In genomic region chr3:197820550-197821335, GRCh38 we compare ENCODE assay signal across 16 cellular contexts. TPM values are rescaled to one million over a fixed set of nuclear protein-coding genes. Genes with fewer than 3 reads are reported as not detected.
A peak's percentile ranks its signal among the peaks of the same experiment; 100 is the strongest.
DNase-seq lines count a peak whose midpoint lies in the region; ATAC-seq, FAIRE-seq and TF ChIP-seq lines count a peak whose summit lies in the region.
"Had no signal": no experiment of that assay in that cellular context is flagged by ENCODE, and none has a peak within 500 bp of the region (broad histone marks: within the 10 kb centered on the region; RNA-seq: fewer than 3 reads in every experiment).

No MANE protein-coding gene starts in this region.

- intact Hi-C loops in GM12878 (cut with micrococcal nuclease; ENCODE audit: unreplicated experiment) = no loop called here
- intact Hi-C loops in esophagus squamous epithelium (cut with DNase I) = no loop called here

- no peaks in the 10 kb centered on the region; the same call in 1 of the 2 replicates for H3K79me2 ChIP-seq in GM12878 (ENCODE audit: control insufficient read depth, insufficient read depth, low read length)

- peaks cover 5% of the 10 kb centered on the region for H3K36me3 ChIP-seq in CD8-positive, alpha-beta memory T cell (ENCODE audit: insufficient read depth, low read length)
- H3K36me3 ChIP-seq in HUES48 (ENCODE audit: control insufficient read depth, insufficient read depth, low read length) = peaks cover 22% of the 10 kb centered on the region
- peaks cover 1 to 6% of the 10 kb centered on the region in 2 experiments; a peak in 3 of 4 replicates for H3K36me3 ChIP-seq in GM12878 (ENCODE audit: control insufficient read depth in 2 of 2, insufficient read depth in 2 of 2, low read length in 1 of 2)
- peaks cover 0 to 67% (median 0%) of the 10 kb centered on the region in 3 donors for H3K36me3 ChIP-seq in esophagus squamous epithelium

- no peak for DNase-seq in CD8-positive, alpha-beta memory T cell
- DNase-seq in GM12878 (ENCODE audit: low read depth, low spot score) = no peak
- DNase-seq in naive thymus-derived CD8-positive, alpha-beta T cell = no peak
- no peak for DNase-seq in NCI-H524 (lab: John Stamatoyannopoulos, UW)
- DNase-seq in esophagus squamous epithelium (lab: John Stamatoyannopoulos, UW) = no peak
- DNase-seq in effector CD8-positive, alpha-beta T cell (lab: John Stamatoyannopoulos, UW) = no peak
- no peak for DNase-seq in urothelium cell line (ENCODE audit: low spot score)
- DNase-seq: activated CD4-positive, alpha-beta T cell treated with anti-CD3 and anti-CD28 coated beads for 48 hours; C1 segment of cervical spinal cord; effector CD4-positive, alpha-beta T cell; islet precursor cell; NCI-H2029 had no signal

- no peaks in the 10 kb centered on the region for H3K27me3 ChIP-seq in CD8-positive, alpha-beta memory T cell (ENCODE audit: insufficient read depth, low read length, poor library complexity, severe bottlenecking)
- H3K27me3 ChIP-seq in HUES48 (ENCODE audit: control insufficient read depth, insufficient read depth, low read length) (no peaks in the 10 kb centered on the region), GM12878 (replicated peaks in 1 of 2; ENCODE audit: control insufficient read depth in 2 of 2, insufficient read depth in 2 of 2, low read length in 1 of 2) (no peaks in the 10 kb centered on the region), esophagus squamous epithelium (no peaks in the 10 kb centered on the region)

- H3K4me1 Mint-ChIP-seq in CD8-positive, alpha-beta memory T cell = peaks cover 3 to 15% (median 5%) of the 10 kb centered on the region in 3 donors
- peaks cover 0 to 7% (median 2%) of the 10 kb centered on the region in 4 donors for H3K4me1 Mint-ChIP-seq in naive thymus-derived CD8-positive, alpha-beta T cell

- no peak overlapping the region for H3K4me3 Mint-ChIP-seq in CD8-positive, alpha-beta memory T cell
- H3K4me3 Mint-ChIP-seq in naive thymus-derived CD8-positive, alpha-beta T cell = no peak overlapping the region

- POLR2A ChIA-PET in CD8-positive, alpha-beta memory T cell (lab: Charles Lee) = no interaction called here
- POLR2A ChIA-PET in GM12878 (lab: Charles Lee) = interaction anchor here (0.6 to 2.0 kb wide), 3 partner anchors 10 to 49 kb away, joined by 3 to 7 read pairs (median 6); no protein-coding TSS in a partner anchor
- POLR2A ChIA-PET in naive thymus-derived CD8-positive, alpha-beta T cell (lab: Charles Lee) = interaction anchor here (0.5 kb wide), 1 partner anchor 45 kb away, joined by 4 read pairs; no protein-coding TSS in a partner anchor

- in situ Hi-C loops in GM12878 (cut with MboI) = no loop called here

- peaks cover 0 to 55% (median 14%) of the 10 kb centered on the region in 3 donors for H3K36me3 Mint-ChIP-seq in CD8-positive, alpha-beta memory T cell
- H3K36me3 Mint-ChIP-seq in naive thymus-derived CD8-positive, alpha-beta T cell = peaks cover 7 to 60% (median 16%) of the 10 kb centered on the region in 3 donors

- no peak overlapping the region for H3K4me2 ChIP-seq in GM12878 (ENCODE audit: control insufficient read depth, insufficient read depth)

- FAIRE-seq in GM12878 (lab: Jason Lieb, UNC) = no peak
- no peak for FAIRE-seq in urothelium cell line (lab: Jason Lieb, UNC)
- FAIRE-seq: G401.6, H1 had no signal

- SMC1A ChIA-PET in GM12878 (lab: Charles Lee; ENCODE audit: uncharacterized antibody, unreplicated experiment) = interaction anchor here (1.3 to 1.8 kb wide), 4 partner anchors 10 to 27 kb away, joined by 3 to 5 read pairs (median 4); no protein-coding TSS in a partner anchor

- peak overlapping the region in 7 of 8 donors; percentile 14 to 83 (median 65) for H3K27ac Mint-ChIP-seq in CD8-positive, alpha-beta memory T cell
- peak overlapping the region in 8 of 10 donors; percentile 8 to 90 (median 76) for H3K27ac Mint-ChIP-seq in naive thymus-derived CD8-positive, alpha-beta T cell

- no peak overlapping the region for H3K27ac ChIP-seq in CD8-positive, alpha-beta memory T cell (ENCODE audit: low read depth, low read length)
- H3K27ac ChIP-seq in HUES48 (ENCODE audit: low read depth, low read length) (peak overlapping the region; percentile 14), GM12878 (ENCODE audit: control insufficient read depth, insufficient read depth) (no peak overlapping the region), esophagus squamous epithelium (no peak overlapping the region)

- no peak for TF ChIP-seq RAD21 in GM12878 (IDR thresholded peaks at IDR 0.05; ENCODE audit: insufficient read depth, low read depth, low read length)

- no peaks in the 10 kb centered on the region for H3K27me3 Mint-ChIP-seq in CD8-positive, alpha-beta memory T cell
- H3K27me3 Mint-ChIP-seq in naive thymus-derived CD8-positive, alpha-beta T cell = no peaks in the 10 kb centered on the region

- no peak overlapping the region for H2AFZ ChIP-seq in GM12878 (ENCODE audit: control insufficient read depth, low read depth, low read length)

- TF ChIP-seq POLR2A in GM12878 (IDR thresholded peaks at IDR 0.05; ENCODE audit: low read depth, low read length) (no peak), esophagus squamous epithelium (IDR thresholded peaks at IDR 0.05) (no peak)

- H3K9me3 Mint-ChIP-seq in CD8-positive, alpha-beta memory T cell = no peaks in the 10 kb centered on the region
- no peaks in the 10 kb centered on the region for H3K9me3 Mint-ChIP-seq in naive thymus-derived CD8-positive, alpha-beta T cell

- no peaks in the 10 kb centered on the region for H3K4me1 ChIP-seq in CD8-positive, alpha-beta memory T cell (ENCODE audit: insufficient read depth, low read length)
- H3K4me1 ChIP-seq in HUES48 (ENCODE audit: control insufficient read depth, insufficient read depth, low read length) = no peaks in the 10 kb centered on the region
- H3K4me1 ChIP-seq in GM12878 (ENCODE audit: control insufficient read depth, insufficient read depth, low read length) = no peaks in the 10 kb centered on the region
- peaks cover 0 to 11% (median 0%) of the 10 kb centered on the region in 3 donors for H3K4me1 ChIP-seq in esophagus squamous epithelium

- BruUV-seq in GM12878 (replicated peaks; lab: Mats Ljungman, UMichigan) = TSS peak; percentile 56

- H3K9me3 ChIP-seq in CD8-positive, alpha-beta memory T cell (ENCODE audit: low read length) = no peaks in the 10 kb centered on the region
- H3K9me3 ChIP-seq in HUES48 (ENCODE audit: control insufficient read depth, insufficient read depth, low read length) (no peaks in the 10 kb centered on the region), GM12878 (replicated peaks; ENCODE audit: control insufficient read depth, insufficient read depth, low read length) (no peaks in the 10 kb centered on the region), esophagus squamous epithelium (no peaks in the 10 kb centered on the region)

- H3K9ac ChIP-seq in HUES48 (ENCODE audit: low read depth, low read length) (no peak overlapping the region), GM12878 (ENCODE audit: control insufficient read depth, insufficient read depth, low read length) (no peak overlapping the region)

- no peak for TF ChIP-seq CTCF in GM12878 (IDR thresholded peaks at IDR 0.05 in 2 of 3, conservative IDR thresholded peaks at IDR 0.05 in 1 of 3; ENCODE audit: control insufficient read depth in 2 of 3, extremely low read depth in 1 of 3, insufficient read depth in 1 of 3, low read depth in 3 of 3, low read length in 3 of 3)
- no peak for TF ChIP-seq CTCF in esophagus squamous epithelium (IDR thresholded peaks at IDR 0.05)

- H3K4me3 ChIP-seq in CD8-positive, alpha-beta memory T cell (ENCODE audit: low read length) = no peak overlapping the region
- H3K4me3 ChIP-seq in HUES48 (ENCODE audit: low read depth, low read length) = no peak overlapping the region
- no peak overlapping the region for H3K4me3 ChIP-seq in GM12878
- no peak overlapping the region for H3K4me3 ChIP-seq in esophagus squamous epithelium

- RAD21 ChIA-PET in GM12878 (lab: Charles Lee; ENCODE audit: unreplicated experiment) = interaction anchor here (0.6 to 0.7 kb wide), 4 partner anchors 9 to 110 kb away, joined by 3 to 5 read pairs (median 3); no protein-coding TSS in a partner anchor

- H4K20me1 ChIP-seq in GM12878 (ENCODE audit: control insufficient read depth, insufficient read depth) = no peaks in the 10 kb centered on the region

- CTCF ChIA-PET in CD8-positive, alpha-beta memory T cell (lab: Charles Lee) = interaction anchor here (1.3 kb wide), 1 partner anchor 22 kb away, joined by 3 read pairs; no protein-coding TSS in a partner anchor
- CTCF ChIA-PET in GM12878 (lab: Yijun Ruan, JAX) = interaction anchor here (0.7 to 1.7 kb wide), 5 partner anchors 11 to 220 kb away, joined by 3 to 6 read pairs (median 3); no protein-coding TSS in a partner anchor

- ATAC-seq in GM12878 = no peak; the same call in 2 of the 3 replicates
- no peak for ATAC-seq in naive thymus-derived CD8-positive, alpha-beta T cell
- ATAC-seq: SK-N-SH treated with all-trans-retinoic acid at 6 μM for 48 hours had no signal

- WGBS in GM12878 (ENCODE audit: insufficient coverage, insufficient replicate concordance, low lambda C conversion rate, missing lambda C conversion rate) = 88% methylated on average over 8 of the region's 8 CpGs
- WGBS in esophagus squamous epithelium, 2 donors = 72 to 76% methylated on average over 7 to 8 of the region's 8 CpGs

- no peak for TF ChIP-seq EP300 in GM12878 (IDR thresholded peaks at IDR 0.05; ENCODE audit: borderline replicate concordance in 1 of 2, control insufficient read depth in 1 of 2, low read depth in 2 of 2, low read length in 2 of 2)

RNA-seq across cellular contexts. Expression of gene LRCH3, which starts 29.7 kb away (rescaled TPM):
- 10 to 100 TPM; 51.2 to 56.3 TPM for total RNA-seq in CD8-positive, alpha-beta memory T cell
- polyA plus RNA-seq in CD8-positive, alpha-beta memory T cell = 26.5 TPM
- total RNA-seq in GM12878 (2013; cell fraction: nucleolus; rRNA removed) = 357 and 406 TPM in 2 replicates
- total RNA-seq in GM12878 (2014; rRNA removed) (39.8 and 44.6 TPM in 2 replicates), GM12878 (2014; rRNA removed; fragmentation: Illumina TruSeq; extraction: Trizol) (41.5 and 50.4 TPM in 2 replicates), GM12878 (2021) (40.0 and 48.3 TPM in 2 replicates), esophagus squamous epithelium (100 to 1,000 TPM in 1 of 4 donors, 10 to 100 TPM in 3; 15.0 to 197 (median 23.2) TPM)
- polyA plus RNA-seq in GM12878 (2011; ENCODE audit: low read depth) = 22.3 TPM
- polyA plus RNA-seq in GM12878 (2011; rRNA removed) (111 and 132 TPM in 2 replicates), GM12878 (2014; fragmentation: Illumina TruSeq; extraction: Trizol) (44.9 and 49.5 TPM in 2 replicates), GM12878 (2014; fragmentation: Nextera tagmentation; extraction: Ambion mirVana) (1 to 10 TPM; 3.9 to 7.3 TPM), GM12878 (2014; rRNA removed) (133 and 136 TPM in 2 replicates), GM12878 (2016; fragmentation: Nextera tagmentation; extraction: Ambion mirVana) (10 to 100 TPM; 26.6 to 26.8 TPM)
- 95.9 and 99.7 TPM in 2 replicates for polyA plus RNA-seq in GM12878 (2011; cell fraction: cytosol; rRNA removed)
- polyA plus RNA-seq in GM12878 (2011; cell fraction: nucleus; rRNA removed) = 131 and 218 TPM in 2 replicates
- polyA plus RNA-seq in GM12878 (2012) = 25.2 and 25.3 TPM in 2 replicates
- 169 and 228 TPM in 2 replicates for polyA minus RNA-seq in GM12878 (2011; rRNA and poly(A)+ RNA removed)
- 25.3 and 42.1 TPM in 2 replicates for polyA minus RNA-seq in GM12878 (2011; cell fraction: cytosol; rRNA and poly(A)+ RNA removed)
- polyA minus RNA-seq in GM12878 (2011; cell fraction: nucleus; rRNA and poly(A)+ RNA removed) = 61.1 and 89.3 TPM in 2 replicates
- 10 to 100 TPM; 70.2 to 81.8 TPM for total RNA-seq in naive thymus-derived CD8-positive, alpha-beta T cell
- polyA plus RNA-seq in naive thymus-derived CD8-positive, alpha-beta T cell = 10 to 100 TPM; 11.7 to 20.4 (median 16.6) TPM
